Comparison of ENCODE assay signal across 2 cellular contexts in the genomic region with DNA sequence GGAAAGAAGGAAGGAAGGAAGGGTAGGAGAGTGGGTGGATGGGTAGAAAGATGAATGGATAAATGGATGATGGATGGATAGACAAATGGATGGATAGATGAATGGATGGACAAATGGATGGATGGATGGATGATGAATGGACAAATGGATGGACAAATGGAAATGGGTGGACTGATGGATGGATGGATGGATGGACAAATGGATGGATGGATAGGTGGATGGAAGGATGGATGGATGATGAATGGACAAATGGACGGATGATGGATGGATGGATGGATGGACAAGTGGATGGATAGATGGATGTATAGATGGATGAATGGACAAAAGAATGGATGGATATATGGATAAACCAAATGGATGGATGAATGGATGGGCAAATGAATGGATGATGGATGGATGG.
TF ChIP-seq lines count a peak whose summit lies in the region.

No MANE protein-coding gene starts in this region.

TF ChIP-seq in HEK293, 187 proteins besides CTCF, POLR2A, EP300 and RAD21 (continues in another document):
- peak; percentile 13 for TF ChIP-seq BCL11B (tag by site-specific recombination; IDR thresholded peaks at IDR 0.05; ENCODE audit: low read depth)
- no peak for TF ChIP-seq ZIC2 (tag by site-specific recombination; IDR thresholded peaks at IDR 0.05)
- TF ChIP-seq, protein P1, sequence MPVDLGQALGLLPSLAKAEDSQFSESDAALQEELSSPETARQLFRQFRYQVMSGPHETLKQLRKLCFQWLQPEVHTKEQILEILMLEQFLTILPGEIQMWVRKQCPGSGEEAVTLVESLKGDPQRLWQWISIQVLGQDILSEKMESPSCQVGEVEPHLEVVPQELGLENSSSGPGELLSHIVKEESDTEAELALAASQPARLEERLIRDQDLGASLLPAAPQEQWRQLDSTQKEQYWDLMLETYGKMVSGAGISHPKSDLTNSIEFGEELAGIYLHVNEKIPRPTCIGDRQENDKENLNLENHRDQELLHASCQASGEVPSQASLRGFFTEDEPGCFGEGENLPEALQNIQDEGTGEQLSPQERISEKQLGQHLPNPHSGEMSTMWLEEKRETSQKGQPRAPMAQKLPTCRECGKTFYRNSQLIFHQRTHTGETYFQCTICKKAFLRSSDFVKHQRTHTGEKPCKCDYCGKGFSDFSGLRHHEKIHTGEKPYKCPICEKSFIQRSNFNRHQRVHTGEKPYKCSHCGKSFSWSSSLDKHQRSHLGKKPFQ (tag by site-specific recombination; IDR thresholded peaks at IDR 0.05): no peak
- TF ChIP-seq RBAK (tag by site-specific recombination; IDR thresholded peaks at IDR 0.05): 0 out of 2 replicates have a peak, but pooled peaks have one; percentile 10
- TF ChIP-seq ZNF302 (tag by site-specific recombination; IDR thresholded peaks at IDR 0.05; ENCODE audit: low read depth): no peak
- peak; percentile 7; the same call in 1 of the 2 replicates for TF ChIP-seq EGR2 (tag by site-specific recombination; IDR thresholded peaks at IDR 0.05; ENCODE audit: low read depth)
- TF ChIP-seq, protein P2, sequence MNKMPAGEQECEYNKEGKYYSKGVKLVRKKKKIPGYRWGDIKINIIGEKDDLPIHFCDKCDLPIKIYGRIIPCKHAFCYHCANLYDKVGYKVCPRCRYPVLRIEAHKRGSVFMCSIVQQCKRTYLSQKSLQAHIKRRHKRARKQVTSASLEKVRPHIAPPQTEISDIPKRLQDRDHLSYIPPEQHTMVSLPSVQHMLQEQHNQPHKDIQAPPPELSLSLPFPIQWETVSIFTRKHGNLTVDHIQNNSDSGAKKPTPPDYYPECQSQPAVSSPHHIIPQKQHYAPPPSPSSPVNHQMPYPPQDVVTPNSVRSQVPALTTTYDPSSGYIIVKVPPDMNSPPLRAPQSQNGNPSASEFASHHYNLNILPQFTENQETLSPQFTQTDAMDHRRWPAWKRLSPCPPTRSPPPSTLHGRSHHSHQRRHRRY (tag by site-specific recombination; IDR thresholded peaks at IDR 0.05): 0 out of 2 replicates have a peak, but pooled peaks have one; percentile 47
- no peak for TF ChIP-seq ZNF670 (tag by site-specific recombination; IDR thresholded peaks at IDR 0.05; ENCODE audit: low read depth)
- TF ChIP-seq, protein P3, sequence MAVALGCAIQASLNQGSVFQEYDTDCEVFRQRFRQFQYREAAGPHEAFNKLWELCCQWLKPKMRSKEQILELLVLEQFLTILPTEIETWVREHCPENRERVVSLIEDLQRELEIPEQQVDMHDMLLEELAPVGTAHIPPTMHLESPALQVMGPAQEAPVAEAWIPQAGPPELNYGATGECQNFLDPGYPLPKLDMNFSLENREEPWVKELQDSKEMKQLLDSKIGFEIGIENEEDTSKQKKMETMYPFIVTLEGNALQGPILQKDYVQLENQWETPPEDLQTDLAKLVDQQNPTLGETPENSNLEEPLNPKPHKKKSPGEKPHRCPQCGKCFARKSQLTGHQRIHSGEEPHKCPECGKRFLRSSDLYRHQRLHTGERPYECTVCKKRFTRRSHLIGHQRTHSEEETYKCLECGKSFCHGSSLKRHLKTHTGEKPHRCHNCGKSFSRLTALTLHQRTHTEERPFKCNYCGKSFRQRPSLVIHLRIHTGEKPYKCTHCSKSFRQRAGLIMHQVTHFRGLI (tag by site-specific recombination; IDR thresholded peaks at IDR 0.05): no peak
- no peak for TF ChIP-seq ZNF175 (tag by site-specific recombination; IDR thresholded peaks at IDR 0.05)
- TF ChIP-seq ZNF274 (IDR thresholded peaks at IDR 0.05; ENCODE audit: low read length): no peak
- TF ChIP-seq ZNF274 (tag by site-specific recombination; IDR thresholded peaks at IDR 0.05; ENCODE audit: borderline replicate concordance): 0 out of 2 replicates have a peak, but pooled peaks have one; percentile 48
- no peak for TF ChIP-seq SCRT1 (tag by site-specific recombination; IDR thresholded peaks at IDR 0.05; ENCODE audit: borderline replicate concordance)
- TF ChIP-seq, protein P4, sequence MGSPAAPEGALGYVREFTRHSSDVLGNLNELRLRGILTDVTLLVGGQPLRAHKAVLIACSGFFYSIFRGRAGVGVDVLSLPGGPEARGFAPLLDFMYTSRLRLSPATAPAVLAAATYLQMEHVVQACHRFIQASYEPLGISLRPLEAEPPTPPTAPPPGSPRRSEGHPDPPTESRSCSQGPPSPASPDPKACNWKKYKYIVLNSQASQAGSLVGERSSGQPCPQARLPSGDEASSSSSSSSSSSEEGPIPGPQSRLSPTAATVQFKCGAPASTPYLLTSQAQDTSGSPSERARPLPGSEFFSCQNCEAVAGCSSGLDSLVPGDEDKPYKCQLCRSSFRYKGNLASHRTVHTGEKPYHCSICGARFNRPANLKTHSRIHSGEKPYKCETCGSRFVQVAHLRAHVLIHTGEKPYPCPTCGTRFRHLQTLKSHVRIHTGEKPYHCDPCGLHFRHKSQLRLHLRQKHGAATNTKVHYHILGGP (tag by site-specific recombination; IDR thresholded peaks at IDR 0.05): 0 out of 2 replicates have a peak, but pooled peaks have one; percentile 4
- 0 out of 2 replicates have a peak, but pooled peaks have one; percentile 50 for TF ChIP-seq ZNF791 (tag by site-specific recombination; IDR thresholded peaks at IDR 0.05)
- 0 out of 2 replicates have a peak, but pooled peaks have one; percentile 16 for TF ChIP-seq ZNF155 (tag by site-specific recombination; IDR thresholded peaks at IDR 0.05)
- no peak for TF ChIP-seq MYNN (tag by site-specific recombination; IDR thresholded peaks at IDR 0.05; ENCODE audit: borderline replicate concordance)
- TF ChIP-seq, protein P5, sequence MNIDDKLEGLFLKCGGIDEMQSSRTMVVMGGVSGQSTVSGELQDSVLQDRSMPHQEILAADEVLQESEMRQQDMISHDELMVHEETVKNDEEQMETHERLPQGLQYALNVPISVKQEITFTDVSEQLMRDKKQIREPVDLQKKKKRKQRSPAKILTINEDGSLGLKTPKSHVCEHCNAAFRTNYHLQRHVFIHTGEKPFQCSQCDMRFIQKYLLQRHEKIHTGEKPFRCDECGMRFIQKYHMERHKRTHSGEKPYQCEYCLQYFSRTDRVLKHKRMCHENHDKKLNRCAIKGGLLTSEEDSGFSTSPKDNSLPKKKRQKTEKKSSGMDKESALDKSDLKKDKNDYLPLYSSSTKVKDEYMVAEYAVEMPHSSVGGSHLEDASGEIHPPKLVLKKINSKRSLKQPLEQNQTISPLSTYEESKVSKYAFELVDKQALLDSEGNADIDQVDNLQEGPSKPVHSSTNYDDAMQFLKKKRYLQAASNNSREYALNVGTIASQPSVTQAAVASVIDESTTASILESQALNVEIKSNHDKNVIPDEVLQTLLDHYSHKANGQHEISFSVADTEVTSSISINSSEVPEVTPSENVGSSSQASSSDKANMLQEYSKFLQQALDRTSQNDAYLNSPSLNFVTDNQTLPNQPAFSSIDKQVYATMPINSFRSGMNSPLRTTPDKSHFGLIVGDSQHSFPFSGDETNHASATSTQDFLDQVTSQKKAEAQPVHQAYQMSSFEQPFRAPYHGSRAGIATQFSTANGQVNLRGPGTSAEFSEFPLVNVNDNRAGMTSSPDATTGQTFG (tag by site-specific recombination; IDR thresholded peaks at IDR 0.05; ENCODE audit: borderline replicate concordance): no peak
- no peak for TF ChIP-seq ZNF558 (tag by site-specific recombination; IDR thresholded peaks at IDR 0.05)
- no peak; the same call in 1 of the 2 replicates for TF ChIP-seq SALL2 (tag by site-specific recombination; IDR thresholded peaks at IDR 0.05; ENCODE audit: borderline replicate concordance)
- TF ChIP-seq ZNF157 (tag by site-specific recombination; IDR thresholded peaks at IDR 0.05): peak; percentile 16; the same call in 1 of the 2 replicates
- peak; percentile 90; the same call in 1 of the 2 replicates for TF ChIP-seq ZNF521 (tag by site-specific recombination; IDR thresholded peaks at IDR 0.05)

TF ChIP-seq in K562, 482 proteins besides CTCF, POLR2A, EP300 and RAD21:
- TF ChIP-seq, protein P6, sequence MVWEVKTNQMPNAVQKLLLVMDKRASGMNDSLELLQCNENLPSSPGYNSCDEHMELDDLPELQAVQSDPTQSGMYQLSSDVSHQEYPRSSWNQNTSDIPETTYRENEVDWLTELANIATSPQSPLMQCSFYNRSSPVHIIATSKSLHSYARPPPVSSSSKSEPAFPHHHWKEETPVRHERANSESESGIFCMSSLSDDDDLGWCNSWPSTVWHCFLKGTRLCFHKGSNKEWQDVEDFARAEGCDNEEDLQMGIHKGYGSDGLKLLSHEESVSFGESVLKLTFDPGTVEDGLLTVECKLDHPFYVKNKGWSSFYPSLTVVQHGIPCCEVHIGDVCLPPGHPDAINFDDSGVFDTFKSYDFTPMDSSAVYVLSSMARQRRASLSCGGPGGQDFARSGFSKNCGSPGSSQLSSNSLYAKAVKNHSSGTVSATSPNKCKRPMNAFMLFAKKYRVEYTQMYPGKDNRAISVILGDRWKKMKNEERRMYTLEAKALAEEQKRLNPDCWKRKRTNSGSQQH (CRISPR knock-in tag; IDR thresholded peaks at IDR 0.05): 0 out of 2 replicates have a peak, but pooled peaks have one; percentile 10
- TF ChIP-seq ELF4 (CRISPR knock-in tag; IDR thresholded peaks at IDR 0.05) (0 out of 2 replicates have a peak, but pooled peaks have one; percentile 23), RB1 (IDR thresholded peaks at IDR 0.05; ENCODE audit: low read depth) (no peak), OTX1 (CRISPR knock-in tag; IDR thresholded peaks at IDR 0.05) (0 out of 2 replicates have a peak, but pooled peaks have one; percentile 27), MIER1 (IDR thresholded peaks at IDR 0.05; ENCODE audit: low read depth) (peak; percentile 19; the same call in 1 of the 2 replicates), NR2F6 (CRISPR knock-in tag; IDR thresholded peaks at IDR 0.05) (no peak), KDM1A (IDR thresholded peaks at IDR 0.05) (0 out of 4 replicates have a peak, but pooled peaks of 1 of the 2 experiments have one; percentile 17), EHMT2 (IDR thresholded peaks at IDR 0.05) (peak; percentile 75)
